14 cellular contexts compared by ENCODE assay signal in the genomic region with DNA sequence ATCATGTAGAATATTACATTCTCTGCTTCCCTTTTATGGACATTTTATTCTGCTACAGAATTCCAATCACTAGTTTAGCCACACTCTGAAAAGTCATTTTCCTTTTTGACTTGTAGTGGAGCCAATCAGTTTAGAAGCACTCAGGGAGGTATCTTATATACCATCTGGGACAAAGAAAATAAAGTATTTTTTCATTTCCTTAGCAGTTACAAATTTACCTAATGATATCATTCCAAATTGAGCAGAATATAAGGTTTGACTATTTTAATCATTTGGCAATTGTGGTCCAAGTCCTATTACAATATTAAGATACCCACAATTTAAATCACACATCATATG.
"Had no signal": no experiment of that assay in that cellular context is flagged by ENCODE, and none has a peak within 500 bp of the region (broad histone marks: within the 10 kb centered on the region; RNA-seq: fewer than 3 reads in every experiment).

No MANE protein-coding gene starts in this region.

- H3K27ac ChIP-seq: foreskin keratinocyte, ovary, SK-N-MC had no signal

- H3K4me3 Mint-ChIP-seq: activated T-helper 1 cell treated with anti-CD3 and anti-CD28 coated beads, Interleukin-12 subunit alpha, Interleukin-12 subunit beta, Interleukin-2, Interleukin-4 antibody, amounts not matched to agents 30 ng/mL and 10 ng/mL and 1 ng/mL, durations not matched to agents 14 hours and 24 hours and 36 hours; naive B cell had no signal

- H3K36me3 ChIP-seq: ovary had no signal

- ATAC-seq: activated CD4-positive, CD25-positive, alpha-beta regulatory T cell treated with anti-CD3 and anti-CD28 coated beads, Interleukin-2, amount 50 U/mL, for 24 hours; foreskin keratinocyte had no signal

- H3K4me1 Mint-ChIP-seq: naive B cell had no signal

- H3K4me3 ChIP-seq: lung, ovary, SK-N-MC had no signal

- DNase-seq: aorta; foreskin keratinocyte; naive B cell; ovary; retina; stimulated activated CD4-positive, alpha-beta T cell treated with anti-CD3 and anti-CD28 coated beads, Interleukin-4, amount 100 ng/mL, for 4 hours; stimulated activated CD8-positive, alpha-beta memory T cell treated with anti-CD3 and anti-CD28 coated beads, Interleukin-4, amount 100 ng/mL, for 48 hours; stimulated activated naive CD4-positive, alpha-beta T cell treated with Interleukin-2 at 50 U/mL for 16 hours; T-helper 1 cell; T1000 had no signal

- H3K27me3 ChIP-seq: foreskin keratinocyte, ovary had no signal

- H3K9me3 ChIP-seq: ovary had no signal

- H3K27me3 Mint-ChIP-seq: naive B cell had no signal

- H3K9me3 Mint-ChIP-seq: activated T-helper 1 cell treated with anti-CD3 and anti-CD28 coated beads, Interleukin-12 subunit alpha, Interleukin-12 subunit beta, Interleukin-2, Interleukin-4 antibody, amounts not matched to agents 30 ng/mL and 10 ng/mL and 1 ng/mL, durations not matched to agents 14 hours and 24 hours and 36 hours had no signal

- H3K27ac Mint-ChIP-seq: activated T-helper 1 cell treated with anti-CD3 and anti-CD28 coated beads, Interleukin-12 subunit alpha, Interleukin-12 subunit beta, Interleukin-2, Interleukin-4 antibody, amounts not matched to agents 30 ng/mL and 10 ng/mL and 1 ng/mL, durations not matched to agents 14 hours and 24 hours and 36 hours; naive B cell had no signal
